ENCODE assay signal across 2 cellular contexts in the genomic region with DNA sequence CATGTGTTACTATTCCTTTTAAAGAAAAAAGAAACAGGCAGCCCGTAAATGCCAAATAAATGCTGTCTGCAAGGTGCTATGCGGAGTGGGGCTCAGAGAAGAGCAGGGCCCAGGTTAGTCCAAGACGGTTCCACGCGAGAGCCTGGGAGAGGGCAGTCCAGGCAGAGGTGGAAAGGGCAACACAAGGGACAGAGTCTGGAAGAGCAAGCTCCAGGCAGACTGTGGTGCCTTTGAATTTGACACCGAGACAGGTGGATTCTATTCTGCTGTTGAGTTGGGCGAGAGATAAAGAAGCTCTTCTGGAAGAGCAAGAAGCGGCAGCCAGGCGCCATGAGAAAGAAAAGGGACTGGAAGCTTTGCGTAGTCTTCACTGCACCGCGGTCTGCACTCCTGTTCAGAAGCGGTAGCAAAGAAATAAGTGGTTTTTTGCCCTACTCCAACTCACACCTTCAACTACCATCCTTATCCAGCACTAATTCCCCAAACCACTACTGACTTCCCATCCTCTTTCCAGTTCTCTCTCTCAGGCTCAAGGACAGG.
TF ChIP-seq lines count a peak whose summit lies in the region.

No MANE protein-coding gene starts in this region.

TF ChIP-seq in GM23338, 12 proteins besides CTCF, POLR2A, EP300 and RAD21 (continued from another document and continues in another):
- TF ChIP-seq, protein P1, sequence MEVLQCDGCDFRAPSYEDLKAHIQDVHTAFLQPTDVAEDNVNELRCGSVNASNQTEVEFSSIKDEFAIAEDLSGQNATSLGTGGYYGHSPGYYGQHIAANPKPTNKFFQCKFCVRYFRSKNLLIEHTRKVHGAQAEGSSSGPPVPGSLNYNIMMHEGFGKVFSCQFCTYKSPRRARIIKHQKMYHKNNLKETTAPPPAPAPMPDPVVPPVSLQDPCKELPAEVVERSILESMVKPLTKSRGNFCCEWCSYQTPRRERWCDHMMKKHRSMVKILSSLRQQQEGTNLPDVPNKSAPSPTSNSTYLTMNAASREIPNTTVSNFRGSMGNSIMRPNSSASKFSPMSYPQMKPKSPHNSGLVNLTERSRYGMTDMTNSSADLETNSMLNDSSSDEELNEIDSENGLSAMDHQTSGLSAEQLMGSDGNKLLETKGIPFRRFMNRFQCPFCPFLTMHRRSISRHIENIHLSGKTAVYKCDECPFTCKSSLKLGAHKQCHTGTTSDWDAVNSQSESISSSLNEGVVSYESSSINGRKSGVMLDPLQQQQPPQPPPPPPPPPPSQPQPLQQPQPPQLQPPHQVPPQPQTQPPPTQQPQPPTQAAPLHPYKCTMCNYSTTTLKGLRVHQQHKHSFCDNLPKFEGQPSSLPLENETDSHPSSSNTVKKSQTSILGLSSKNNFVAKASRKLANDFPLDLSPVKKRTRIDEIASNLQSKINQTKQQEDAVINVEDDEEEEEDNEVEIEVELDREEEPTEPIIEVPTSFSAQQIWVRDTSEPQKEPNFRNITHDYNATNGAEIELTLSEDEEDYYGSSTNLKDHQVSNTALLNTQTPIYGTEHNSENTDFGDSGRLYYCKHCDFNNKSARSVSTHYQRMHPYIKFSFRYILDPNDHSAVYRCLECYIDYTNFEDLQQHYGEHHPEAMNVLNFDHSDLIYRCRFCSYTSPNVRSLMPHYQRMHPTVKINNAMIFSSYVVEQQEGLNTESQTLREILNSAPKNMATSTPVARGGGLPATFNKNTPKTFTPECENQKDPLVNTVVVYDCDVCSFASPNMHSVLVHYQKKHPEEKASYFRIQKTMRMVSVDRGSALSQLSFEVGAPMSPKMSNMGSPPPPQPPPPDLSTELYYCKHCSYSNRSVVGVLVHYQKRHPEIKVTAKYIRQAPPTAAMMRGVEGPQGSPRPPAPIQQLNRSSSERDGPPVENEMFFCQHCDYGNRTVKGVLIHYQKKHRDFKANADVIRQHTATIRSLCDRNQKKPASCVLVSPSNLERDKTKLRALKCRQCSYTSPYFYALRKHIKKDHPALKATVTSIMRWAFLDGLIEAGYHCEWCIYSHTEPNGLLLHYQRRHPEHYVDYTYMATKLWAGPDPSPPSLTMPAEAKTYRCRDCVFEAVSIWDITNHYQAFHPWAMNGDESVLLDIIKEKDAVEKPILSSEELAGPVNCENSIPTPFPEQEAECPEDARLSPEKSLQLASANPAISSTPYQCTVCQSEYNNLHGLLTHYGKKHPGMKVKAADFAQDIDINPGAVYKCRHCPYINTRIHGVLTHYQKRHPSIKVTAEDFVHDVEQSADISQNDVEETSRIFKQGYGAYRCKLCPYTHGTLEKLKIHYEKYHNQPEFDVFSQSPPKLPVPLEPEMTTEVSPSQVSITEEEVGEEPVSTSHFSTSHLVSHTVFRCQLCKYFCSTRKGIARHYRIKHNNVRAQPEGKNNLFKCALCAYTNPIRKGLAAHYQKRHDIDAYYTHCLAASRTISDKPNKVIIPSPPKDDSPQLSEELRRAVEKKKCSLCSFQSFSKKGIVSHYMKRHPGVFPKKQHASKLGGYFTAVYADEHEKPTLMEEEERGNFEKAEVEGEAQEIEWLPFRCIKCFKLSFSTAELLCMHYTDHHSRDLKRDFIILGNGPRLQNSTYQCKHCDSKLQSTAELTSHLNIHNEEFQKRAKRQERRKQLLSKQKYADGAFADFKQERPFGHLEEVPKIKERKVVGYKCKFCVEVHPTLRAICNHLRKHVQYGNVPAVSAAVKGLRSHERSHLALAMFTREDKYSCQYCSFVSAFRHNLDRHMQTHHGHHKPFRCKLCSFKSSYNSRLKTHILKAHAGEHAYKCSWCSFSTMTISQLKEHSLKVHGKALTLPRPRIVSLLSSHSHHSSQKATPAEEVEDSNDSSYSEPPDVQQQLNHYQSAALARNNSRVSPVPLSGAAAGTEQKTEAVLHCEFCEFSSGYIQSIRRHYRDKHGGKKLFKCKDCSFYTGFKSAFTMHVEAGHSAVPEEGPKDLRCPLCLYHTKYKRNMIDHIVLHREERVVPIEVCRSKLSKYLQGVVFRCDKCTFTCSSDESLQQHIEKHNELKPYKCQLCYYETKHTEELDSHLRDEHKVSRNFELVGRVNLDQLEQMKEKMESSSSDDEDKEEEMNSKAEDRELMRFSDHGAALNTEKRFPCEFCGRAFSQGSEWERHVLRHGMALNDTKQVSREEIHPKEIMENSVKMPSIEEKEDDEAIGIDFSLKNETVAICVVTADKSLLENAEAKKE (CRISPR knock-in tag; IDR thresholded peaks at IDR 0.05), result no peak
- TF ChIP-seq, protein P2, sequence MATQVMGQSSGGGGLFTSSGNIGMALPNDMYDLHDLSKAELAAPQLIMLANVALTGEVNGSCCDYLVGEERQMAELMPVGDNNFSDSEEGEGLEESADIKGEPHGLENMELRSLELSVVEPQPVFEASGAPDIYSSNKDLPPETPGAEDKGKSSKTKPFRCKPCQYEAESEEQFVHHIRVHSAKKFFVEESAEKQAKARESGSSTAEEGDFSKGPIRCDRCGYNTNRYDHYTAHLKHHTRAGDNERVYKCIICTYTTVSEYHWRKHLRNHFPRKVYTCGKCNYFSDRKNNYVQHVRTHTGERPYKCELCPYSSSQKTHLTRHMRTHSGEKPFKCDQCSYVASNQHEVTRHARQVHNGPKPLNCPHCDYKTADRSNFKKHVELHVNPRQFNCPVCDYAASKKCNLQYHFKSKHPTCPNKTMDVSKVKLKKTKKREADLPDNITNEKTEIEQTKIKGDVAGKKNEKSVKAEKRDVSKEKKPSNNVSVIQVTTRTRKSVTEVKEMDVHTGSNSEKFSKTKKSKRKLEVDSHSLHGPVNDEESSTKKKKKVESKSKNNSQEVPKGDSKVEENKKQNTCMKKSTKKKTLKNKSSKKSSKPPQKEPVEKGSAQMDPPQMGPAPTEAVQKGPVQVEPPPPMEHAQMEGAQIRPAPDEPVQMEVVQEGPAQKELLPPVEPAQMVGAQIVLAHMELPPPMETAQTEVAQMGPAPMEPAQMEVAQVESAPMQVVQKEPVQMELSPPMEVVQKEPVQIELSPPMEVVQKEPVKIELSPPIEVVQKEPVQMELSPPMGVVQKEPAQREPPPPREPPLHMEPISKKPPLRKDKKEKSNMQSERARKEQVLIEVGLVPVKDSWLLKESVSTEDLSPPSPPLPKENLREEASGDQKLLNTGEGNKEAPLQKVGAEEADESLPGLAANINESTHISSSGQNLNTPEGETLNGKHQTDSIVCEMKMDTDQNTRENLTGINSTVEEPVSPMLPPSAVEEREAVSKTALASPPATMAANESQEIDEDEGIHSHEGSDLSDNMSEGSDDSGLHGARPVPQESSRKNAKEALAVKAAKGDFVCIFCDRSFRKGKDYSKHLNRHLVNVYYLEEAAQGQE (IDR thresholded peaks at IDR 0.05; ENCODE audit: unreplicated experiment), result no peak
- no peak for TF ChIP-seq EZH2phosphoT487 (IDR thresholded peaks at IDR 0.05; ENCODE audit: unreplicated experiment)
- no peak for TF ChIP-seq STAT1 (IDR thresholded peaks at IDR 0.05; ENCODE audit: unreplicated experiment)
- TF ChIP-seq NANOG (IDR thresholded peaks at IDR 0.05; ENCODE audit: borderline replicate concordance), result no peak
- TF ChIP-seq POLR2AphosphoS5 (IDR thresholded peaks at IDR 0.05; ENCODE audit: low read depth), result no peak
- TF ChIP-seq, protein P3, sequence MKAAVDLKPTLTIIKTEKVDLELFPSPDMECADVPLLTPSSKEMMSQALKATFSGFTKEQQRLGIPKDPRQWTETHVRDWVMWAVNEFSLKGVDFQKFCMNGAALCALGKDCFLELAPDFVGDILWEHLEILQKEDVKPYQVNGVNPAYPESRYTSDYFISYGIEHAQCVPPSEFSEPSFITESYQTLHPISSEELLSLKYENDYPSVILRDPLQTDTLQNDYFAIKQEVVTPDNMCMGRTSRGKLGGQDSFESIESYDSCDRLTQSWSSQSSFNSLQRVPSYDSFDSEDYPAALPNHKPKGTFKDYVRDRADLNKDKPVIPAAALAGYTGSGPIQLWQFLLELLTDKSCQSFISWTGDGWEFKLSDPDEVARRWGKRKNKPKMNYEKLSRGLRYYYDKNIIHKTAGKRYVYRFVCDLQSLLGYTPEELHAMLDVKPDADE (IDR thresholded peaks at IDR 0.05), result no peak
- TF ChIP-seq ZNF331 (CRISPR knock-in tag; IDR thresholded peaks at IDR 0.05; ENCODE audit: low read depth), result no peak
- no peak for TF ChIP-seq ZNF114 (CRISPR knock-in tag; IDR thresholded peaks at IDR 0.05)

TF ChIP-seq in SK-N-SH treated with all-trans-retinoic acid at 6 μM for 48 hours, 23 proteins besides CTCF, POLR2A, EP300 and RAD21 (continued from another document):
- TF ChIP-seq, protein P4, sequence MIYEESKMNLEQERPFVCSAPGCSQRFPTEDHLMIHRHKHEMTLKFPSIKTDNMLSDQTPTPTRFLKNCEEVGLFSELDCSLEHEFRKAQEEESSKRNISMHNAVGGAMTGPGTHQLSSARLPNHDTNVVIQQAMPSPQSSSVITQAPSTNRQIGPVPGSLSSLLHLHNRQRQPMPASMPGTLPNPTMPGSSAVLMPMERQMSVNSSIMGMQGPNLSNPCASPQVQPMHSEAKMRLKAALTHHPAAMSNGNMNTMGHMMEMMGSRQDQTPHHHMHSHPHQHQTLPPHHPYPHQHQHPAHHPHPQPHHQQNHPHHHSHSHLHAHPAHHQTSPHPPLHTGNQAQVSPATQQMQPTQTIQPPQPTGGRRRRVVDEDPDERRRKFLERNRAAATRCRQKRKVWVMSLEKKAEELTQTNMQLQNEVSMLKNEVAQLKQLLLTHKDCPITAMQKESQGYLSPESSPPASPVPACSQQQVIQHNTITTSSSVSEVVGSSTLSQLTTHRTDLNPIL (CRISPR knock-in tag; IDR thresholded peaks at IDR 0.05; ENCODE audit: low read depth), result no peak
- no peak for TF ChIP-seq TOX (CRISPR knock-in tag; IDR thresholded peaks at IDR 0.05; ENCODE audit: borderline replicate concordance)
- no peak for TF ChIP-seq PPARA (CRISPR knock-in tag; IDR thresholded peaks at IDR 0.05; ENCODE audit: borderline replicate concordance)
- TF ChIP-seq, protein P5, sequence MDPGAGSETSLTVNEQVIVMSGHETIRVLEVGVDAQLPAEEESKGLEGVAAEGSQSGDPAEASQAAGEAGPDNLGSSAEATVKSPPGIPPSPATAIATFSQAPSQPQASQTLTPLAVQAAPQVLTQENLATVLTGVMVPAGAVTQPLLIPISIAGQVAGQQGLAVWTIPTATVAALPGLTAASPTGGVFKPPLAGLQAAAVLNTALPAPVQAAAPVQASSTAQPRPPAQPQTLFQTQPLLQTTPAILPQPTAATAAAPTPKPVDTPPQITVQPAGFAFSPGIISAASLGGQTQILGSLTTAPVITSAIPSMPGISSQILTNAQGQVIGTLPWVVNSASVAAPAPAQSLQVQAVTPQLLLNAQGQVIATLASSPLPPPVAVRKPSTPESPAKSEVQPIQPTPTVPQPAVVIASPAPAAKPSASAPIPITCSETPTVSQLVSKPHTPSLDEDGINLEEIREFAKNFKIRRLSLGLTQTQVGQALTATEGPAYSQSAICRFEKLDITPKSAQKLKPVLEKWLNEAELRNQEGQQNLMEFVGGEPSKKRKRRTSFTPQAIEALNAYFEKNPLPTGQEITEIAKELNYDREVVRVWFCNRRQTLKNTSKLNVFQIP (CRISPR knock-in tag; IDR thresholded peaks at IDR 0.05; ENCODE audit: borderline replicate concordance, low read depth), result no peak
- no peak for TF ChIP-seq ZNF70 (CRISPR knock-in tag; IDR thresholded peaks at IDR 0.05)
